Comparison of ENCODE assay signal across 17 cellular contexts in the genomic region with DNA sequence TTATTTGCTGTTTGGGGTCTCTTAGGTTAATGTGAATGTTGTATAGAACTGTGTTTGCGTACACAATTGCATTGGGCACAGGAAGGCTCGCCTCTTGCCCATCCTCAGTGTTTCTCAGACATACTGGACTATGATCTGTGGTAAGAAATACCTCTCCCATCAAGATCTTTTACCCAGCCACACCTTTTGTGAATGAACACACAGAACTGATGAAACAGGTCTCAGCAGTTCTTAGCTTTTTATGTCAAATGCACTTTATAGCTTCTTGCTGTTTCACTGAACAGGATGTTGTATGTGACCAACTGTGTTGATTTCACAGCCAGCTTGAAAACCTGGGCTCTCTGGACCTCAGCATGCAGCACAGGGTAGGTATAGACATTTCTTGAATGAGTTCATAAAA. TPM values are rescaled to one million over a fixed set of nuclear protein-coding genes. Genes with fewer than 3 reads are reported as not detected.
DNase-seq lines count a peak whose midpoint lies in the region; ATAC-seq and TF ChIP-seq lines count a peak whose summit lies in the region.
"Had no signal": no experiment of that assay in that cellular context is flagged by ENCODE, and none has a peak within 500 bp of the region (broad histone marks: within the 10 kb centered on the region; RNA-seq: fewer than 3 reads in every experiment).

No MANE protein-coding gene starts in this region.

- H3K27ac Mint-ChIP-seq in MCF 10A (ENCODE audit: low read depth, unreplicated experiment) (no peak overlapping the region), type B pancreatic cell (peak overlapping the region; percentile 46)

- peaks cover 12% of the 10 kb centered on the region for H3K4me1 Mint-ChIP-seq in MCF 10A (ENCODE audit: insufficient read depth, unreplicated experiment)
- H3K4me1 Mint-ChIP-seq in type B pancreatic cell (ENCODE audit: unreplicated experiment) = peaks cover 4% of the 10 kb centered on the region

- POLR2A ChIA-PET in MCF 10A (lab: Yijun Ruan, JAX) = no interaction called here

- no peak overlapping the region for H3K4me3 ChIP-seq in breast epithelium
- no peak overlapping the region for H3K4me3 ChIP-seq in RWPE2 (ENCODE audit: severe bottlenecking)
- H3K4me3 ChIP-seq in mesodermal cell (ENCODE audit: extremely low read depth, insufficient read depth, low read length, poor library complexity, severe bottlenecking) = no peak overlapping the region
- H3K4me3 ChIP-seq: heart right ventricle, vagina had no signal

- CTCF ChIA-PET in MCF 10A (lab: Yijun Ruan, JAX) = interaction anchor here (0.9 to 1.7 kb wide), 2 partner anchors 16 to 114 kb away, joined by 3 to 9 read pairs; no protein-coding TSS in a partner anchor

- H3K27ac ChIP-seq in breast epithelium (peak overlapping the region; percentile 9 to 79), RWPE2 (ENCODE audit: poor library complexity, severe bottlenecking) (peak overlapping the region; percentile 33), mesodermal cell (ENCODE audit: low read depth, low read length, severe bottlenecking) (peak overlapping the region; percentile 13)
- H3K27ac ChIP-seq: vagina had no signal

- H3K27me3 ChIP-seq in breast epithelium (no peaks in the 10 kb centered on the region), RWPE2 (ENCODE audit: insufficient read depth, poor library complexity, severe bottlenecking) (no peaks in the 10 kb centered on the region)
- H3K27me3 ChIP-seq: heart right ventricle, vagina had no signal

- DNase-seq in breast epithelium (ENCODE audit: low spot score in 2 of 2) (no peak), MCF 10A (ENCODE audit: unreplicated experiment) (no peak), RWPE2 (ENCODE audit: low spot score) (no peak), type B pancreatic cell (ENCODE audit: extremely low spot score, unreplicated experiment) (no peak), UCSD-AML1 (lab: John Stamatoyannopoulos, UW; ENCODE audit: unreplicated experiment) (no peak)
- DNase-seq: amygdala; DMS 273 treated with DMSO at 0.1 percent for 48 hours; effector memory CD4-positive, alpha-beta T cell; heart right ventricle; NCI-H2107; NCI-H524; retina; SK-N-SH had no signal

- BruUV-seq in MCF 10A (replicated peaks; lab: Mats Ljungman, UMichigan) = no TSS peak

- H3K4me3 Mint-ChIP-seq in MCF 10A (ENCODE audit: unreplicated experiment) (no peak overlapping the region), type B pancreatic cell (no peak overlapping the region)

- no peak for ATAC-seq in RWPE2 (ENCODE audit: low read depth)
- ATAC-seq in HG03432 (IDR thresholded peaks at IDR 0.05; ENCODE audit: unreplicated experiment) = no peak
- no peak for ATAC-seq in HG02870 (IDR thresholded peaks at IDR 0.05; ENCODE audit: unreplicated experiment)

- no peaks in the 10 kb centered on the region for H3K36me3 ChIP-seq in breast epithelium
- peaks cover 65% of the 10 kb centered on the region for H3K36me3 ChIP-seq in RWPE2 (ENCODE audit: low read depth)
- peaks cover 71% of the 10 kb centered on the region for H3K36me3 ChIP-seq in mesodermal cell (ENCODE audit: control insufficient read depth, insufficient read depth, low read length)

- TF ChIP-seq CTCF in breast epithelium (IDR thresholded peaks at IDR 0.05) (no peak), MCF 10A (IDR thresholded peaks at IDR 0.05; ENCODE audit: unreplicated experiment) (no peak), RWPE2 (IDR thresholded peaks at IDR 0.05; ENCODE audit: poor library complexity, severe bottlenecking) (no peak), type B pancreatic cell (conservative IDR thresholded peaks at IDR 0.05) (no peak)

- WGBS in mesodermal cell (ENCODE audit: insufficient coverage in 2 of 2), 2 experiments = no CpG with 5 or more reads among the region's 2 CpGs

- intact Hi-C loops in breast epithelium (cut with DNase I; ENCODE audit: low total_unique reads) = no loop called here
- intact Hi-C loops in MCF 10A (cut with micrococcal nuclease) = no loop called here

- no peak for TF ChIP-seq POLR2A in breast epithelium (IDR thresholded peaks at IDR 0.05)

- H3K27me3 Mint-ChIP-seq in MCF 10A (ENCODE audit: insufficient read depth, unreplicated experiment) = no peaks in the 10 kb centered on the region
- H3K27me3 Mint-ChIP-seq in type B pancreatic cell = no peaks in the 10 kb centered on the region

- H3K9me3 Mint-ChIP-seq in MCF 10A (ENCODE audit: unreplicated experiment) = no peaks in the 10 kb centered on the region
- H3K9me3 Mint-ChIP-seq in type B pancreatic cell = no peaks in the 10 kb centered on the region

- H3K9me3 ChIP-seq in breast epithelium (no peaks in the 10 kb centered on the region), RWPE2 (ENCODE audit: severe bottlenecking) (no peaks in the 10 kb centered on the region), mesodermal cell (ENCODE audit: control insufficient read depth, low read length) (no peaks in the 10 kb centered on the region)
- H3K9me3 ChIP-seq: heart right ventricle, SK-N-SH, vagina had no signal

- H3K4me1 ChIP-seq in breast epithelium (peaks cover 4 to 7% of the 10 kb centered on the region in 2 donors), RWPE2 (ENCODE audit: insufficient read depth, poor library complexity, severe bottlenecking) (peaks cover 48% of the 10 kb centered on the region), mesodermal cell (ENCODE audit: control insufficient read depth, insufficient read depth, low read length, poor library complexity, severe bottlenecking) (peaks cover 17% of the 10 kb centered on the region)

- H3K36me3 Mint-ChIP-seq in MCF 10A (ENCODE audit: insufficient read depth, unreplicated experiment) (peaks cover 66% of the 10 kb centered on the region), type B pancreatic cell (peaks cover 19% of the 10 kb centered on the region)

RNA-seq across cellular contexts. Expression of a gene that starts 31.5 kb away (rescaled TPM):
- total RNA-seq in breast epithelium (10 to 100 TPM; 39.0 to 63.5 (median 50.1) TPM), MCF 10A (2022) (87.4 and 88.9 TPM in 2 replicates), type B pancreatic cell (ENCODE audit: low replicate concordance) (58.4 and 66.2 TPM in 2 replicates)
- 29.7 TPM for polyA plus RNA-seq in mesodermal cell (2013, experiment 1 of 2)
- 30.2 TPM for polyA plus RNA-seq in mesodermal cell (2013, experiment 2 of 2)
